In genomic region chr19:19385131-19385899, GRCh38 we compare ENCODE assay signal across 8 cellular contexts. TPM values are rescaled to one million over a fixed set of nuclear protein-coding genes. Genes with fewer than 3 reads are reported as not detected.
DNase-seq lines count a peak whose midpoint lies in the region; ATAC-seq, FAIRE-seq and TF ChIP-seq lines count a peak whose summit lies in the region.

No MANE protein-coding gene starts in this region.

- no peak for TF ChIP-seq CTCF in H1 (IDR thresholded peaks at IDR 0.05; ENCODE audit: control extremely low read depth in 1 of 3, insufficient read depth in 1 of 3, low read depth in 1 of 3, low read length in 3 of 3)

- peak overlapping the region; percentile 61 to 96 (median 78); a peak in 6 of 7 replicates for H3K9ac ChIP-seq in H1 (replicated peaks in 1 of 4; ENCODE audit: extremely low read depth in 1 of 4, low read depth in 3 of 4, low read length in 3 of 4)
- peak overlapping the region; percentile 97 for H3K9ac ChIP-seq in mesenchymal stem cell (ENCODE audit: low read length)

- no peak overlapping the region for H2AFZ ChIP-seq in H1 (ENCODE audit: low read length)
- peak overlapping the region; percentile 31 for H2AFZ ChIP-seq in mesenchymal stem cell (ENCODE audit: low read depth, low read length)

- peak overlapping the region; percentile 88 for H4K8ac ChIP-seq in H1 (ENCODE audit: extremely low read depth, insufficient read depth, low read length)
- peak overlapping the region; percentile 96 for H4K8ac ChIP-seq in mesenchymal stem cell (ENCODE audit: low read length)

- H3K4me2 ChIP-seq in H1 (ENCODE audit: insufficient read depth in 1 of 2, low read depth in 2 of 2, low read length in 2 of 2) (peak overlapping the region; percentile 88 to 91), mesenchymal stem cell (ENCODE audit: low read length, poor library complexity, severe bottlenecking) (peak overlapping the region; percentile 55)

- H3K27ac Mint-ChIP-seq in activated CD8-positive, alpha-beta memory T cell treated with anti-CD3 and anti-CD28 coated beads, Interleukin-2, amount 10 ng/mL, durations not matched to agents 7 days and 5 days: peak overlapping the region; percentile 91

- no peak overlapping the region for H2BK12ac ChIP-seq in H1 (ENCODE audit: low read depth, low read length)
- H2BK12ac ChIP-seq in mesenchymal stem cell (ENCODE audit: low read length in 2 of 2): no peak overlapping the region

- H3K4me3 Mint-ChIP-seq in activated CD8-positive, alpha-beta memory T cell treated with anti-CD3 and anti-CD28 coated beads, Interleukin-2, amount 10 ng/mL, durations not matched to agents 7 days and 5 days: peak overlapping the region; percentile 77

- H3K14ac ChIP-seq in H1 (ENCODE audit: insufficient read length) (no peak overlapping the region), mesenchymal stem cell (ENCODE audit: low read length in 2 of 2) (peak overlapping the region in 1 of 2 experiments; percentile 36)

- H3K4me3 ChIP-seq in H1 (ENCODE audit: extremely low read depth in 1 of 4, insufficient read depth in 2 of 4, low read depth in 3 of 4, low read length in 4 of 4): peak overlapping the region; percentile 57 to 96 (median 82)
- H3K4me3 ChIP-seq in mesenchymal stem cell (ENCODE audit: insufficient read depth in 1 of 2, low read depth in 1 of 2, low read length in 2 of 2): peak overlapping the region; percentile 92

- no peaks in the 10 kb centered on the region for H3K27me3 Mint-ChIP-seq in activated CD8-positive, alpha-beta memory T cell treated with anti-CD3 and anti-CD28 coated beads, Interleukin-2, amount 10 ng/mL, durations not matched to agents 7 days and 5 days

- no peak overlapping the region for H2BK20ac ChIP-seq in H1 (ENCODE audit: low read length)

- TF ChIP-seq EP300 in H1 (IDR thresholded peaks at IDR 0.05; ENCODE audit: borderline replicate concordance in 1 of 2, low read depth in 2 of 2, low read length in 2 of 2): no peak

- H3K79me1 ChIP-seq in H1 (ENCODE audit: low read depth, low read length): peaks cover 7% of the 10 kb centered on the region
- H3K79me1 ChIP-seq in mesenchymal stem cell (replicated peaks; ENCODE audit: low read length, poor library complexity, severe bottlenecking): peaks cover 39% of the 10 kb centered on the region

- H3K27me3 ChIP-seq in H1 (replicated peaks in 1 of 4; ENCODE audit: control insufficient read depth in 3 of 4, extremely low read depth in 1 of 4, insufficient read depth in 3 of 4, low read length in 3 of 4) (peaks cover 0 to 3% (median 3%) of the 10 kb centered on the region in 4 experiments; a peak in 2 of 7 replicates), mesenchymal stem cell (ENCODE audit: control insufficient read depth in 1 of 2, insufficient read depth in 1 of 2, low read length in 2 of 2) (no peaks in the 10 kb centered on the region)

- H4K91ac ChIP-seq in H1 (replicated peaks; ENCODE audit: insufficient read length, low read length) (no peak overlapping the region), mesenchymal stem cell (ENCODE audit: low read length) (peak overlapping the region; percentile 86)

- H2BK15ac ChIP-seq in H1 (ENCODE audit: low read length) (no peak overlapping the region), mesenchymal stem cell (ENCODE audit: low read depth, poor library complexity, severe bottlenecking) (no peak overlapping the region)

- peak; percentile 89 for ATAC-seq in GM21381 (IDR thresholded peaks at IDR 0.05; ENCODE audit: unreplicated experiment)
- ATAC-seq in activated CD8-positive, alpha-beta memory T cell treated with anti-CD3 and anti-CD28 coated beads, Interleukin-2, amount 10 ng/mL, durations not matched to agents 7 days and 5 days: peak; percentile 95

- in situ Hi-C loops in Caki2 (cut with HindIII; ENCODE audit: low pct_unique_long_range_greater_than_20kb, low sequenced_read_pairs): no loop called here

- no peak for TF ChIP-seq RAD21 in H1 (IDR thresholded peaks at IDR 0.05 in 1 of 2, conservative IDR thresholded peaks at IDR 0.05 in 1 of 2; ENCODE audit: low read depth in 2 of 2, low read length in 2 of 2)

- no peaks in the 10 kb centered on the region for H4K20me1 ChIP-seq in H1 (replicated peaks in 1 of 2; ENCODE audit: control insufficient read depth in 1 of 2, insufficient read depth in 2 of 2, low read length in 2 of 2)

- H3K4me1 Mint-ChIP-seq in activated CD8-positive, alpha-beta memory T cell treated with anti-CD3 and anti-CD28 coated beads, Interleukin-2, amount 10 ng/mL, durations not matched to agents 7 days and 5 days: peaks cover 42% of the 10 kb centered on the region

- H2BK120ac ChIP-seq in H1 (replicated peaks; ENCODE audit: low read depth, low read length): no peak overlapping the region
- peak overlapping the region; percentile 94 for H2BK120ac ChIP-seq in mesenchymal stem cell (ENCODE audit: low read depth, low read length)

- H2BK5ac ChIP-seq in H1 (ENCODE audit: low read depth, low read length): no peak overlapping the region
- no peak overlapping the region for H2BK5ac ChIP-seq in mesenchymal stem cell (ENCODE audit: low read depth, low read length, poor library complexity, severe bottlenecking)

- H2AK5ac ChIP-seq in H1 (ENCODE audit: low read depth, low read length): no peak overlapping the region
- no peak overlapping the region for H2AK5ac ChIP-seq in mesenchymal stem cell (ENCODE audit: low read length, severe bottlenecking)

- H3K9me3 ChIP-seq in H1 (ENCODE audit: insufficient read depth in 2 of 2, low read depth in 1 of 2, low read length in 1 of 2): no peaks in the 10 kb centered on the region
- no peaks in the 10 kb centered on the region for H3K9me3 ChIP-seq in mesenchymal stem cell (ENCODE audit: control insufficient read depth, low read length)

- TF ChIP-seq POLR2A in H1 (IDR thresholded peaks at IDR 0.05; ENCODE audit: control extremely low read depth in 1 of 2, low read depth in 2 of 2, low read length in 2 of 2): peak; percentile 80 to 87

- peaks cover 0 to 28% of the 10 kb centered on the region in 2 experiments; a peak in 3 of 4 replicates for H3K79me2 ChIP-seq in H1 (ENCODE audit: control insufficient read depth in 1 of 2, insufficient read depth in 2 of 2, low read length in 2 of 2)

- H3K23me2 ChIP-seq in H1 (ENCODE audit: low read depth, low read length): no peaks in the 10 kb centered on the region; the same call in 1 of the 2 replicates

- H4K5ac ChIP-seq in H1 (ENCODE audit: insufficient read length, low read depth, low read length): peak overlapping the region; percentile 73

- peak overlapping the region; percentile 59 for H3K56ac ChIP-seq in H1 (replicated peaks; ENCODE audit: insufficient read length, low read depth, low read length)

- no peak overlapping the region for H3K4ac ChIP-seq in H1 (replicated peaks; ENCODE audit: insufficient read length, low read depth, low read length)
- peak overlapping the region; percentile 78 to 87 for H3K4ac ChIP-seq in mesenchymal stem cell (ENCODE audit: low read depth in 1 of 2, low read length in 2 of 2)

- 1% methylated on average over 52 of the region's 75 CpGs; no CpG with 5 or more reads in 1 of the 2 experiments for WGBS in H1 (ENCODE audit: extremely low coverage in 1 of 2, insufficient coverage in 1 of 2, insufficient read length in 1 of 2, insufficient replicate concordance in 2 of 2, low coverage in 1 of 2, low lambda C conversion rate in 2 of 2, missing lambda C conversion rate in 1 of 2), 2 experiments
- WGBS in mesenchymal stem cell: 2% methylated on average over 72 of the region's 75 CpGs

- H3K9me3 Mint-ChIP-seq in activated CD8-positive, alpha-beta memory T cell treated with anti-CD3 and anti-CD28 coated beads, Interleukin-2, amount 10 ng/mL, durations not matched to agents 7 days and 5 days (ENCODE audit: low read depth): no peaks in the 10 kb centered on the region

- H3K23ac ChIP-seq in H1 (ENCODE audit: insufficient read length) (no peak overlapping the region), mesenchymal stem cell (ENCODE audit: low read length in 2 of 2) (no peak overlapping the region)

- no peaks in the 10 kb centered on the region for H3K36me3 ChIP-seq in H1 (ENCODE audit: control insufficient read depth in 2 of 4, insufficient read depth in 4 of 4, low read length in 3 of 4)
- no peaks in the 10 kb centered on the region for H3K36me3 ChIP-seq in mesenchymal stem cell (ENCODE audit: control insufficient read depth in 1 of 2, insufficient read depth in 2 of 2, low read depth in 1 of 2, low read length in 2 of 2)

- H3K18ac ChIP-seq in H1 (ENCODE audit: extremely low read depth, low read length) (no peak overlapping the region), mesenchymal stem cell (ENCODE audit: low read depth in 1 of 2, low read length in 2 of 2) (peak overlapping the region; percentile 78 to 89)

- peak; percentile 100 for DNase-seq in Caki2 (ENCODE audit: low read depth)
- DNase-seq in HTR-8/SVneo (ENCODE audit: insufficient read length, low spot score): peak; percentile 99
- peak; percentile 99 for DNase-seq in NOMO-1 treated with DMSO at 0.1 percent for 48 hours (lab: John Stamatoyannopoulos, UW; ENCODE audit: unreplicated experiment)
- DNase-seq in activated CD8-positive, alpha-beta memory T cell treated with anti-CD3 and anti-CD28 coated beads, Interleukin-2, amount 10 ng/mL, durations not matched to agents 7 days and 5 days: peak; percentile 100
- DNase-seq in H1 (ENCODE audit: low read depth in 1 of 2, low spot score in 2 of 2): peak; percentile 99 to 100
- peak; percentile 100 for DNase-seq in mesenchymal stem cell
- peak; percentile 97 for DNase-seq in stimulated activated CD8-positive, alpha-beta memory T cell treated with anti-CD3 and anti-CD28 coated beads, Interleukin-12 subunit alpha, Interleukin-12 subunit beta, amount 100 ng/mL, for 24 hours (ENCODE audit: extremely low read depth)

- FAIRE-seq in HTR-8/SVneo (lab: Jason Lieb, UNC) (peak; percentile 98), H1 (lab: Jason Lieb, UNC) (no peak)

- H3K4me1 ChIP-seq in H1 (replicated peaks in 1 of 4; ENCODE audit: control insufficient read depth in 3 of 4, insufficient read depth in 4 of 4, low read length in 3 of 4) (peaks cover 4 to 8% (median 5%) of the 10 kb centered on the region in 4 experiments; a peak in 6 of 7 replicates), mesenchymal stem cell (ENCODE audit: control insufficient read depth, insufficient read depth, low read depth, low read length) (peaks cover 14% of the 10 kb centered on the region)

- POLR2A ChIA-PET in H1 (lab: Charles Lee; ENCODE audit: partially characterized antibody): interaction anchor here (0.7 to 2.8 kb wide), 20 partner anchors 8 to 284 kb away, joined by 3 to 21 read pairs (median 4); partner anchors contain the start of genes GATAD2A and ZNF101

- CTCF ChIA-PET in activated CD8-positive, alpha-beta memory T cell treated with anti-CD3 and anti-CD28 coated beads, Interleukin-2, amount 10 ng/mL, durations not matched to agents 7 days and 5 days (lab: Charles Lee): interaction anchor here (0.6 to 1.8 kb wide), 5 partner anchors 12 to 424 kb away, joined by 3 to 11 read pairs (median 6); partner anchors contain the start of gene GATAD2A
- CTCF ChIA-PET in H1 (lab: Charles Lee; ENCODE audit: partially characterized antibody): interaction anchor here (0.8 to 1.0 kb wide), 3 partner anchors 19 to 106 kb away, joined by 3 to 4 read pairs (median 3); no protein-coding TSS in a partner anchor

- H3K27ac ChIP-seq in H1 (ENCODE audit: low read depth, low read length): peak overlapping the region; percentile 62; the same call in 1 of the 2 replicates
- peak overlapping the region; percentile 8 for H3K27ac ChIP-seq in mesenchymal stem cell (ENCODE audit: low read length, poor library complexity, severe bottlenecking)

- peaks cover 8% of the 10 kb centered on the region for H3K36me3 Mint-ChIP-seq in activated CD8-positive, alpha-beta memory T cell treated with anti-CD3 and anti-CD28 coated beads, Interleukin-2, amount 10 ng/mL, durations not matched to agents 7 days and 5 days

RNA-seq across cellular contexts. Expression of gene GATAD2A, which starts 20.2 kb away (rescaled TPM):
- total RNA-seq in Caki2 (2014; rRNA removed; shearing (Covaris generic); ENCODE audit: low replicate concordance): 29.2 and 35.1 TPM in 2 replicates
- 100 to 1,000 TPM; 159 to 161 TPM for total RNA-seq in activated CD8-positive, alpha-beta memory T cell treated with anti-CD3 and anti-CD28 coated beads, Interleukin-2, amount 10 ng/mL, durations not matched to agents 7 days and 5 days
- 205 and 210 TPM in 2 replicates for total RNA-seq in H1 (2021; fragmentation: NEBNext Ultra II Directional; extraction: Animal tissue kit (Norgen Biotek cat#: 25700))
- 38.4 and 54.9 TPM in 2 replicates for polyA plus RNA-seq in H1 (2011; rRNA removed)
- 40.1 TPM for polyA plus RNA-seq in H1 (2011; cell fraction: cytosol; rRNA removed)
- 48.0 TPM for polyA plus RNA-seq in H1 (2011; cell fraction: nucleus; rRNA removed)
- 71.5 to 98.9 TPM (median 84.3 TPM) in 4 replicates for polyA plus RNA-seq in H1 (2012, experiment 1 of 2)
- polyA plus RNA-seq in H1 (2012, experiment 2 of 2): 49.7 TPM
- 69.1 TPM for polyA plus RNA-seq in H1 (2013, experiment 1 of 2)
- polyA plus RNA-seq in H1 (2013, experiment 2 of 2): 71.8 TPM
- polyA minus RNA-seq in H1 (2011; rRNA and poly(A)+ RNA removed): 22.1 and 22.6 TPM in 2 replicates
- 76.8 TPM for polyA minus RNA-seq in H1 (2011; cell fraction: cytosol; rRNA and poly(A)+ RNA removed)
- 33.9 TPM for polyA minus RNA-seq in H1 (2011; cell fraction: nucleus; rRNA and poly(A)+ RNA removed)
- 46.1 TPM for polyA plus RNA-seq in mesenchymal stem cell (2013, experiment 1 of 2)
- polyA plus RNA-seq in mesenchymal stem cell (2013, experiment 2 of 2): 42.5 TPM

Comparison
In these comparisons a context has a peak if more than half of its experiments do, and no peak if none do; other contexts are left out.
1. Peak in every context shown above with its lines: DNase-seq, ATAC-seq, H3K4me3 ChIP-seq and H3K27ac ChIP-seq.